Comparison of ENCODE assay signal across 34 cellular contexts in the genomic region with DNA sequence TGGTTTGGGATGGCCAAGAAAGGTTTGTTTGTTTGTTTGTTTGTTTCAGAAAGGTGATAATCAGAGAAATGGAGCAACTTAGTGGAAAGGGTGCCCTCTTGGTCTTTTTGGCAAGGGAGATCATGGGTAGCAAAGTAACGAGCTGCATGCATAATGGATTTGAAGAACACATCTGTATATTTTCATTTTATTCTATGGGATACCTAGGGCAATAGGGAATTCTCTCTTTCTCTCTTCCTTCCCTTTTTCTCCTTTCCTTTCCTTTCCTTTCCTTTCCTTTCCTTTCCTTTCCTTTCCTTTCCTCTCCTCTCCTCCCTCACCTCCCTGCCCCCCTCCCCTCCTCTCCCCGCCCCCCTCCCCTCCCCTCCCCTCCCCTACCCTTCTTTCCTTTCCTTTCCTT.
"Had no signal": no experiment of that assay in that cellular context is flagged by ENCODE, and none has a peak within 500 bp of the region (broad histone marks: within the 10 kb centered on the region; RNA-seq: fewer than 3 reads in every experiment).

No MANE protein-coding gene starts in this region.

- H3K4me3 ChIP-seq: MG63 had no signal

- H3K27me3 ChIP-seq: MG63 had no signal

- H3K36me3 ChIP-seq: MG63 had no signal

- H3K9me3 ChIP-seq: MG63 had no signal

- DNase-seq: Karpas-422, Kasumi-1, MG63, MM.1S, MV-4-11, NCI-H1048, NCI-H1092, NCI-H1092 treated with DMSO at 0.1 percent for 48 hours, NCI-H1105, NCI-H1105 treated with DMSO at 0.1 percent for 48 hours, NCI-H1417, NCI-H1417 treated with DMSO at 0.1 percent for 48 hours, NCI-H1436, NCI-H1436 treated with DMSO at 0.1 percent for 48 hours, NCI-H146, NCI-H1694, NCI-H1694 treated with DMSO at 0.1 percent for 48 hours, NCI-H187, NCI-H187 treated with DMSO at 0.1 percent for 48 hours, NCI-H1930, NCI-H2029, NCI-H2081, NCI-H2081 treated with DMSO at 0.1 percent for 48 hours, NCI-H2107, NCI-H2171, NCI-H2171 treated with DMSO at 0.1 percent for 48 hours, NCI-H2227 treated with DMSO at 0.1 percent for 48 hours, NCI-H226, NCI-H345, NCI-H446, NCI-H446 treated with DMSO at 0.1 percent for 48 hours, NCI-H510A, NCI-H510A treated with DMSO at 0.1 percent for 48 hours, NCI-H524 had no signal
